In genomic region chr17:71921726-71922320, GRCh38 we compare ENCODE assay signal across 1 cellular context.
TF ChIP-seq lines count a peak whose summit lies in the region.

No MANE protein-coding gene starts in this region.

TF ChIP-seq in HCT116, 20 proteins besides CTCF, POLR2A, EP300 and RAD21 (continued from another document):
- TF ChIP-seq REST (IDR thresholded peaks at IDR 0.05; ENCODE audit: low read depth) (no peak), ELF1 (IDR thresholded peaks at IDR 0.05; ENCODE audit: borderline replicate concordance, low read depth) (no peak), SRF (IDR thresholded peaks at IDR 0.05; ENCODE audit: low read depth) (no peak), CBX3 (IDR thresholded peaks at IDR 0.05; ENCODE audit: low read depth) (no peak), FOSL1 (IDR thresholded peaks at IDR 0.05; ENCODE audit: low read depth) (no peak), EZH2phosphoT487 (IDR thresholded peaks at IDR 0.05; ENCODE audit: borderline replicate concordance) (no peak), ZNF274 (IDR thresholded peaks at IDR 0.05; ENCODE audit: low read depth, low read length) (no peak), ATF3 (IDR thresholded peaks at IDR 0.05) (no peak), SIN3A (IDR thresholded peaks at IDR 0.05; ENCODE audit: low read depth) (no peak)
